ENCODE assay signal across 23 cellular contexts in genomic region chr2:149507933-149508332, GRCh38.
"Had no signal": no experiment of that assay in that cellular context is flagged by ENCODE, and none has a peak within 500 bp of the region (broad histone marks: within the 10 kb centered on the region; RNA-seq: fewer than 3 reads in every experiment).

No MANE protein-coding gene starts in this region.

- H3K9me3 ChIP-seq: adrenal gland, ascending aorta, esophagus squamous epithelium, heart right ventricle, testis had no signal

- H3K27ac Mint-ChIP-seq: activated naive CD4-positive, alpha-beta T cell treated with anti-CD3 and anti-CD28 coated beads, Interleukin-2, amount 50 U/mL, for 72 hours; naive B cell; neural progenitor cell; stimulated activated naive B cell treated with anti-CD40 and anti-IgM and Interleukin-4, amounts not matched to agents 10 μg/mL and 1 μg/mL and 100 μg/mL, for 72 hours; type B pancreatic cell had no signal

- ATAC-seq: activated naive CD4-positive, alpha-beta T cell treated with anti-CD3 and anti-CD28 coated beads, Interleukin-2, amount 50 U/mL, for 72 hours; heart right ventricle; left cardiac atrium; sciatic nerve; stimulated activated naive B cell treated with anti-CD40 and anti-IgM and Interleukin-4, amounts not matched to agents 10 μg/mL and 1 μg/mL and 100 μg/mL, for 72 hours had no signal

- H3K4me2 ChIP-seq: neural progenitor cell had no signal

- H3K4me3 Mint-ChIP-seq: naive B cell; neural progenitor cell; stimulated activated naive B cell treated with anti-CD40 and anti-IgM and Interleukin-4, amounts not matched to agents 10 μg/mL and 1 μg/mL and 100 μg/mL, for 72 hours; type B pancreatic cell had no signal

- H3K9ac ChIP-seq: neural progenitor cell had no signal

- H3K36me3 ChIP-seq: adrenal gland, ascending aorta, brain microvascular endothelial cell, esophagus squamous epithelium, heart right ventricle, neural progenitor cell had no signal

- H3K9me3 Mint-ChIP-seq: neural progenitor cell, type B pancreatic cell had no signal

- H3K4me1 ChIP-seq: adrenal gland, ascending aorta, esophagus squamous epithelium, heart right ventricle, neural progenitor cell, testis had no signal

- DNase-seq: activated CD4-positive, alpha-beta T cell treated with anti-CD3 and anti-CD28 coated beads for 1 hour; activated CD4-positive, alpha-beta T cell treated with anti-CD3 and anti-CD28 coated beads, Interleukin-2, amount 50 U/mL, for 1 hour; activated gamma-delta T cell treated with Interleukin-2 at 50 U/mL for 16 hours; activated T-cell treated with anti-CD3 and anti-CD28 coated beads, Interleukin-2, amount 50 U/mL, for 1 hour; adrenal gland; brain microvascular endothelial cell; central memory CD4-positive, alpha-beta T cell; effector memory CD4-positive, alpha-beta T cell; esophagus squamous epithelium; heart right ventricle; left cardiac atrium; mesendoderm; naive B cell; posterior cingulate gyrus; stimulated activated CD4-positive, alpha-beta T cell treated with anti-CD3 and anti-CD28 coated beads, Interleukin-2, amount 100 ng/mL, for 48 hours; stimulated activated CD8-positive, alpha-beta memory T cell treated with anti-CD3 and anti-CD28 coated beads, Interleukin-4, amount 100 ng/mL, for 48 hours; stimulated activated naive B cell treated with anti-CD40 and anti-IgM and Interleukin-4, amounts not matched to agents 10 μg/mL and 1 μg/mL and 100 μg/mL, for 72 hours; testis had no signal

- H3K27ac ChIP-seq: adrenal gland, ascending aorta, brain microvascular endothelial cell, esophagus squamous epithelium, heart right ventricle, neural progenitor cell, testis had no signal

- H3K4me1 Mint-ChIP-seq: naive B cell; stimulated activated naive B cell treated with anti-CD40 and anti-IgM and Interleukin-4, amounts not matched to agents 10 μg/mL and 1 μg/mL and 100 μg/mL, for 72 hours had no signal

- H3K27me3 ChIP-seq: adrenal gland, ascending aorta, brain microvascular endothelial cell, esophagus squamous epithelium, heart right ventricle, neural progenitor cell, testis had no signal

- H3K4me3 ChIP-seq: adrenal gland, ascending aorta, esophagus squamous epithelium, heart right ventricle, neural progenitor cell, testis had no signal

- H3K27me3 Mint-ChIP-seq: type B pancreatic cell had no signal

- H2AFZ ChIP-seq: neural progenitor cell had no signal
